Comparison of ENCODE assay signal across 17 cellular contexts in the genomic region with DNA sequence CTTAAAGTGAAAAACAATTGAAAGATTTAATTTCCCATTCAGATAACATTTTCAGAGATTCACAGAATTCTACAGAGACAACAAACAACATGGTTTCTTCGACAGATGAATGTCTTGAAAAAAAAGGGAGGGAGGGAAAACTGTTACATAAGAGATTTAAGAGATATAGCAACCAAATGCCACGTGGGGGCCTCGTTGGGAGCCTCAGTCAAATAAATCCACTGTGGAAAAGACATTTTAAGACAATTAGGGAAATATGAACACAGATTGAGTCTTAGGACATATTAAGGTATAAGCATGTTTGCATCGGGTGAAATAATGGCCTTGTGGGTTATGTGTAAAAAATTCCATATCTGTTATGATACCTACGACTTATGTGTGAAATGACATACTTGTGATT. TPM values are rescaled to one million over a fixed set of nuclear protein-coding genes. Genes with fewer than 3 reads are reported as not detected.
DNase-seq lines count a peak whose midpoint lies in the region; ATAC-seq, FAIRE-seq and TF ChIP-seq lines count a peak whose summit lies in the region.
"Had no signal": no experiment of that assay in that cellular context is flagged by ENCODE, and none has a peak within 500 bp of the region (broad histone marks: within the 10 kb centered on the region; RNA-seq: fewer than 3 reads in every experiment).

No MANE protein-coding gene starts in this region.

- TF ChIP-seq CTCF in A549 (IDR thresholded peaks at IDR 0.05) (peak; percentile 28; the same call in 2 of the 3 replicates), DOHH2 (IDR thresholded peaks at IDR 0.05; ENCODE audit: low read depth, low read length, poor library complexity, severe bottlenecking) (peak; percentile 41), OCI-LY3 (IDR thresholded peaks at IDR 0.05; ENCODE audit: low read depth, low read length) (peak; percentile 30; the same call in 1 of the 2 replicates)

- H3K4me1 ChIP-seq in A549 (peaks cover 11% of the 10 kb centered on the region), DOHH2 (ENCODE audit: control insufficient read depth, low read length) (peaks cover 5% of the 10 kb centered on the region), OCI-LY3 (ENCODE audit: low read length) (no peaks in the 10 kb centered on the region; the same call in 1 of the 2 replicates)
- H3K4me1 ChIP-seq: uterus had no signal

- no peak overlapping the region for H3K4me2 ChIP-seq in A549
- no peak overlapping the region for H3K4me2 ChIP-seq in DOHH2 (ENCODE audit: low read length)
- no peak overlapping the region for H3K4me2 ChIP-seq in OCI-LY3 (ENCODE audit: low read length)
- H3K4me2 ChIP-seq: hepatocyte, KMS-11 had no signal

- H4K20me1 ChIP-seq in DOHH2 (ENCODE audit: control insufficient read depth, insufficient read depth, low read depth, low read length) (no peaks in the 10 kb centered on the region), OCI-LY3 (ENCODE audit: insufficient read depth, low read length) (no peaks in the 10 kb centered on the region)

- no peak overlapping the region for H3K4me3 Mint-ChIP-seq in activated CD4-positive, alpha-beta memory T cell treated with anti-CD3 and anti-CD28 coated beads, Interleukin-2, amount 10 ng/mL, durations not matched to agents 7 days and 5 days
- H3K4me3 Mint-ChIP-seq: B cell, natural killer cell had no signal

- H3K27ac ChIP-seq in A549 (no peak overlapping the region), DOHH2 (ENCODE audit: low read depth, low read length) (no peak overlapping the region), OCI-LY3 (ENCODE audit: low read length) (no peak overlapping the region)
- H3K27ac ChIP-seq: hepatocyte, KMS-11, right atrium auricular region, uterus had no signal

- no peak for TF ChIP-seq EP300 in A549 (IDR thresholded peaks at IDR 0.05)

- peaks cover 6% of the 10 kb centered on the region; the same call in 1 of the 2 replicates for H3F3A ChIP-seq in DOHH2 (ENCODE audit: control insufficient read depth, insufficient read depth)

- no peak overlapping the region for H3K4me3 ChIP-seq in A549
- H3K4me3 ChIP-seq in DOHH2 (ENCODE audit: low read length): no peak overlapping the region
- H3K4me3 ChIP-seq in OCI-LY3 (ENCODE audit: low read length): no peak overlapping the region
- H3K4me3 ChIP-seq: hepatocyte, right atrium auricular region, uterus had no signal

- H3K9me2 ChIP-seq in DOHH2 (replicated peaks; ENCODE audit: control insufficient read depth, low read length): no peaks in the 10 kb centered on the region

- no peaks in the 10 kb centered on the region for H3K79me2 ChIP-seq in DOHH2 (ENCODE audit: control insufficient read depth, low read length)
- H3K79me2 ChIP-seq in OCI-LY3 (ENCODE audit: low read length): no peaks in the 10 kb centered on the region
- H3K79me2 ChIP-seq: hepatocyte had no signal

- no peak overlapping the region for H3K9ac ChIP-seq in OCI-LY3 (ENCODE audit: low read length)
- H3K9ac ChIP-seq: KMS-11 had no signal

- FAIRE-seq in A549 (lab: Jason Lieb, UNC): no peak

- peak; percentile 21 to 34; a peak in 1 of 5 replicates for TF ChIP-seq RAD21 in A549 (conservative IDR thresholded peaks at IDR 0.05 in 1 of 2, IDR thresholded peaks at IDR 0.05 in 1 of 2)

- H3K4me1 Mint-ChIP-seq in activated CD4-positive, alpha-beta memory T cell treated with anti-CD3 and anti-CD28 coated beads, Interleukin-2, amount 10 ng/mL, durations not matched to agents 7 days and 5 days: peaks cover 5% of the 10 kb centered on the region

- no peaks in the 10 kb centered on the region for H3K9me3 ChIP-seq in A549
- no peaks in the 10 kb centered on the region for H3K9me3 ChIP-seq in DOHH2 (ENCODE audit: control insufficient read depth, insufficient read depth, low read length)
- H3K9me3 ChIP-seq in OCI-LY3 (ENCODE audit: insufficient read depth, low read length): no peaks in the 10 kb centered on the region
- H3K9me3 ChIP-seq: right atrium auricular region, uterus had no signal

- H3K27ac Mint-ChIP-seq in activated CD4-positive, alpha-beta memory T cell treated with anti-CD3 and anti-CD28 coated beads, Interleukin-2, amount 10 ng/mL, durations not matched to agents 7 days and 5 days: no peak overlapping the region
- H3K27ac Mint-ChIP-seq: B cell, natural killer cell had no signal

- no peak for DNase-seq in A549 (ENCODE audit: low read depth in 1 of 2, low spot score in 1 of 2)
- DNase-seq in dermis blood vessel endothelial cell: peak; percentile 53
- DNase-seq in NCI-H128 (lab: John Stamatoyannopoulos, UW; ENCODE audit: unreplicated experiment): no peak
- DNase-seq in activated CD4-positive, alpha-beta memory T cell treated with anti-CD3 and anti-CD28 coated beads, Interleukin-2, amount 10 ng/mL, durations not matched to agents 7 days and 5 days: no peak
- DNase-seq in GM19238 (ENCODE audit: insufficient read length, low spot score): no peak
- no peak for DNase-seq in NCI-H187 treated with DMSO at 0.1 percent for 48 hours (lab: John Stamatoyannopoulos, UW)
- DNase-seq: GOT3; natural killer cell; stimulated activated CD4-positive, alpha-beta T cell treated with anti-CD3 and anti-CD28 coated beads, Interleukin-4, amount 100 ng/mL, for 24 hours; stimulated activated naive CD4-positive, alpha-beta T cell; uterus had no signal

- H3K36me3 ChIP-seq in DOHH2 (ENCODE audit: control insufficient read depth, low read length): no peaks in the 10 kb centered on the region
- H3K36me3 ChIP-seq in OCI-LY3 (replicated peaks; ENCODE audit: low read depth, low read length): no peaks in the 10 kb centered on the region
- H3K36me3 ChIP-seq: uterus had no signal

- no peak overlapping the region for H2AFZ ChIP-seq in OCI-LY3 (ENCODE audit: low read depth, low read length)
- H2AFZ ChIP-seq: hepatocyte had no signal

- no peaks in the 10 kb centered on the region for H3K36me3 Mint-ChIP-seq in activated CD4-positive, alpha-beta memory T cell treated with anti-CD3 and anti-CD28 coated beads, Interleukin-2, amount 10 ng/mL, durations not matched to agents 7 days and 5 days (ENCODE audit: low read depth)
- H3K36me3 Mint-ChIP-seq: natural killer cell had no signal

- H3K27me3 ChIP-seq in DOHH2 (ENCODE audit: control insufficient read depth, low read length) (no peaks in the 10 kb centered on the region), OCI-LY3 (ENCODE audit: low read depth, low read length) (no peaks in the 10 kb centered on the region)
- H3K27me3 ChIP-seq: hepatocyte, right atrium auricular region, uterus had no signal

- no peak for ATAC-seq in A549
- ATAC-seq: natural killer cell had no signal

- POLR2A ChIA-PET in A549 (lab: Yijun Ruan, JAX): no interaction called here
- POLR2A ChIA-PET in activated CD4-positive, alpha-beta memory T cell treated with anti-CD3 and anti-CD28 coated beads, Interleukin-2, amount 10 ng/mL, durations not matched to agents 7 days and 5 days (lab: Charles Lee): no interaction called here

- CTCF ChIA-PET in A549 (lab: Yijun Ruan, JAX): interaction anchor here (0.7 to 2.7 kb wide), 3 partner anchors 10 to 331 kb away, joined by 3 to 17 read pairs (median 3); no protein-coding TSS in a partner anchor
- CTCF ChIA-PET in activated CD4-positive, alpha-beta memory T cell treated with anti-CD3 and anti-CD28 coated beads, Interleukin-2, amount 10 ng/mL, durations not matched to agents 7 days and 5 days (lab: Charles Lee): no interaction called here

- no peak for TF ChIP-seq POLR2A in A549 (IDR thresholded peaks at IDR 0.05; ENCODE audit: low read length)

- WGBS in A549 (ENCODE audit: missing lambda C conversion rate): 49% methylated on average over 5 of the region's 5 CpGs

- no peaks in the 10 kb centered on the region for H3K27me3 Mint-ChIP-seq in activated CD4-positive, alpha-beta memory T cell treated with anti-CD3 and anti-CD28 coated beads, Interleukin-2, amount 10 ng/mL, durations not matched to agents 7 days and 5 days
- H3K27me3 Mint-ChIP-seq: B cell had no signal

- no peaks in the 10 kb centered on the region for H3K9me3 Mint-ChIP-seq in activated CD4-positive, alpha-beta memory T cell treated with anti-CD3 and anti-CD28 coated beads, Interleukin-2, amount 10 ng/mL, durations not matched to agents 7 days and 5 days
- H3K9me3 Mint-ChIP-seq: natural killer cell had no signal

RNA-seq across cellular contexts. Expression of a gene that starts 5.0 kb away (rescaled TPM):
- polyA plus RNA-seq in A549 (2011; rRNA removed) (0.50 and 0.53 TPM in 2 replicates), A549 (2017; fragmentation: RNase III; extraction: RNeasy Plus Mini Kit Qiagen cat#74134 plus additional on column Dnase treatment) (1.1 to 1.3 TPM (median 1.1 TPM) in 3 replicates)
- polyA plus RNA-seq in A549 (2012; cell fraction: cytosol; rRNA removed): 1.1 and 1.4 TPM in 2 replicates
- 1.6 and 2.1 TPM in 2 replicates for polyA plus RNA-seq in A549 (2012; cell fraction: nucleus; rRNA removed)
- 1.3 and 1.8 TPM in 2 replicates for polyA minus RNA-seq in A549 (2011; rRNA and poly(A)+ RNA removed)
- total RNA-seq in dermis blood vessel endothelial cell: 0.68 and 0.84 TPM in 2 replicates
- 1 to 10 TPM; 5.4 to 6.1 TPM for total RNA-seq in activated CD4-positive, alpha-beta memory T cell treated with anti-CD3 and anti-CD28 coated beads, Interleukin-2, amount 10 ng/mL, durations not matched to agents 7 days and 5 days

RNA-seq across cellular contexts. Expression of a gene that starts 23.6 kb away (rescaled TPM):
- polyA plus RNA-seq in A549 (2011; rRNA removed) (13.1 and 13.9 TPM in 2 replicates), A549 (2017; fragmentation: RNase III; extraction: RNeasy Plus Mini Kit Qiagen cat#74134 plus additional on column Dnase treatment) (9.8 to 13.6 TPM (median 11.1 TPM) in 3 replicates)
- 14.6 and 14.9 TPM in 2 replicates for polyA plus RNA-seq in A549 (2012; cell fraction: cytosol; rRNA removed)
- polyA plus RNA-seq in A549 (2012; cell fraction: nucleus; rRNA removed): 25.3 and 26.0 TPM in 2 replicates
- 6.2 and 9.1 TPM in 2 replicates for polyA minus RNA-seq in A549 (2011; rRNA and poly(A)+ RNA removed)
- total RNA-seq in dermis blood vessel endothelial cell: 33.1 and 50.4 TPM in 2 replicates
- total RNA-seq in activated CD4-positive, alpha-beta memory T cell treated with anti-CD3 and anti-CD28 coated beads, Interleukin-2, amount 10 ng/mL, durations not matched to agents 7 days and 5 days: 10 to 100 TPM; 15.9 to 17.1 TPM

RNA-seq across cellular contexts. Expression of a gene that starts 29.4 kb away (rescaled TPM):
- polyA plus RNA-seq in A549 (2011; rRNA removed): 133 and 170 TPM in 2 replicates
- 98.9 and 104 TPM in 2 replicates for polyA plus RNA-seq in A549 (2012; cell fraction: cytosol; rRNA removed)
- polyA plus RNA-seq in A549 (2012; cell fraction: nucleus; rRNA removed): 50.6 and 63.0 TPM in 2 replicates
- polyA plus RNA-seq in A549 (2017; fragmentation: RNase III; extraction: RNeasy Plus Mini Kit Qiagen cat#74134 plus additional on column Dnase treatment): 63.5 to 72.9 TPM (median 65.0 TPM) in 3 replicates
- 74.9 and 76.0 TPM in 2 replicates for polyA minus RNA-seq in A549 (2011; rRNA and poly(A)+ RNA removed)
- total RNA-seq in dermis blood vessel endothelial cell: 44.6 and 121 TPM in 2 replicates
- 10 to 100 TPM; 55.5 to 59.5 TPM for total RNA-seq in activated CD4-positive, alpha-beta memory T cell treated with anti-CD3 and anti-CD28 coated beads, Interleukin-2, amount 10 ng/mL, durations not matched to agents 7 days and 5 days

RNA-seq across cellular contexts. Expression of a gene that starts 40.3 kb away (rescaled TPM):
- 7.7 and 12.2 TPM in 2 replicates for polyA plus RNA-seq in A549 (2011; rRNA removed)
- 12.1 and 17.1 TPM in 2 replicates for polyA plus RNA-seq in A549 (2012; cell fraction: cytosol; rRNA removed)
- polyA plus RNA-seq in A549 (2012; cell fraction: nucleus; rRNA removed): 34.0 and 43.5 TPM in 2 replicates
- 9.1 to 9.8 TPM (median 9.4 TPM) in 3 replicates for polyA plus RNA-seq in A549 (2017; fragmentation: RNase III; extraction: RNeasy Plus Mini Kit Qiagen cat#74134 plus additional on column Dnase treatment)
- 16.6 and 23.1 TPM in 2 replicates for polyA minus RNA-seq in A549 (2011; rRNA and poly(A)+ RNA removed)
- total RNA-seq in dermis blood vessel endothelial cell: 20.4 and 25.4 TPM in 2 replicates
- total RNA-seq in activated CD4-positive, alpha-beta memory T cell treated with anti-CD3 and anti-CD28 coated beads, Interleukin-2, amount 10 ng/mL, durations not matched to agents 7 days and 5 days: under 1 TPM; 0.23 to 0.45 TPM

RNA-seq across cellular contexts. Expression of a gene that starts 54.6 kb away (rescaled TPM):
- polyA plus RNA-seq in A549 (2011; rRNA removed): 0.53 and 0.60 TPM in 2 replicates
- polyA plus RNA-seq in A549 (2012; cell fraction: cytosol; rRNA removed): 0.65 and 0.79 TPM in 2 replicates
- 3.4 and 3.7 TPM in 2 replicates for polyA plus RNA-seq in A549 (2012; cell fraction: nucleus; rRNA removed)
- polyA plus RNA-seq in A549 (2017; fragmentation: RNase III; extraction: RNeasy Plus Mini Kit Qiagen cat#74134 plus additional on column Dnase treatment): 0.44 to 0.67 TPM (median 0.47 TPM) in 3 replicates
- polyA minus RNA-seq in A549 (2011; rRNA and poly(A)+ RNA removed): 0.92 and 1.3 TPM in 2 replicates
- 0.14 and 0.17 TPM in 2 replicates for total RNA-seq in dermis blood vessel endothelial cell
- 1 to 10 TPM; 1.7 to 3.0 TPM for total RNA-seq in activated CD4-positive, alpha-beta memory T cell treated with anti-CD3 and anti-CD28 coated beads, Interleukin-2, amount 10 ng/mL, durations not matched to agents 7 days and 5 days
- total RNA-seq: B cell had no signal
